In the genomic region with DNA sequence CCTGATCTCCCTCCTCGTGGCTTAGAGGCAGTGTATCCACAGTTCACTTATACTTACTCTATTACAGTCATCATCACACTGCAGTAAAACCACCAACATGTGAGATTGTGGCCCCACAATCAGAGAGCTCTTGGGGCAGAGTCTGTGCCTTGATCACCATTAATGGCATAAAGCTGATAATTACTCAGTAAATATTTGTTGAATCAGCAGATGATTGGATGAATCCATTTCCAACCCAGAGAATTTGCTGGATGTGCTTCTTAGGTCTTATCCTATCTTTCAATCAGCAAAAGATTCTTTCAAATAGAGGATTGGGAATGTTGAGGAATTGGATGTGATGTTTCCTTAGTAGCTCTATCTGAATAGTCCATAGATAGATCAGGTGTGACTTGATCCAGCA, we compare ENCODE assay signal across 3 cellular contexts.
A peak's percentile ranks its signal among the peaks of the same experiment; 100 is the strongest.
TF ChIP-seq lines count a peak whose summit lies in the region.

No MANE protein-coding gene starts in this region.

TF ChIP-seq in A549, 52 proteins besides CTCF, POLR2A, EP300 and RAD21:
- TF ChIP-seq CHD2 (IDR thresholded peaks at IDR 0.05; ENCODE audit: low read length, partially characterized antibody) (no peak), NFE2L2 (conservative IDR thresholded peaks at IDR 0.05; ENCODE audit: low read length) (no peak), ZC3H11A (IDR thresholded peaks at IDR 0.05) (no peak), MAFK (IDR thresholded peaks at IDR 0.05; ENCODE audit: partially characterized antibody) (peak; percentile 73), CHD4 (IDR thresholded peaks at IDR 0.05; ENCODE audit: borderline replicate concordance) (no peak)

TF ChIP-seq in IMR-90, 13 proteins besides CTCF, POLR2A, EP300 and RAD21:
- TF ChIP-seq MXI1 (IDR thresholded peaks at IDR 0.05; ENCODE audit: borderline replicate concordance, low read depth, low read length) (no peak), MAFK (IDR thresholded peaks at IDR 0.05; ENCODE audit: low read depth, low read length) (0 out of 2 replicates have a peak, but pooled peaks have one; percentile 9)
TF ChIP-seq in IMR-90: peak in this region for 1.

TF ChIP-seq in K562, 482 proteins besides CTCF, POLR2A, EP300 and RAD21 (continued from another document):
- peak; percentile 51; the same call in 1 of the 2 replicates for TF ChIP-seq C11orf30 (IDR thresholded peaks at IDR 0.05; ENCODE audit: low read depth)
- TF ChIP-seq SMARCA5 (IDR thresholded peaks at IDR 0.05) = no peak
- peak; percentile 32 for TF ChIP-seq MAFG (tag; conservative IDR thresholded peaks at IDR 0.05)
- TF ChIP-seq, protein P1, sequence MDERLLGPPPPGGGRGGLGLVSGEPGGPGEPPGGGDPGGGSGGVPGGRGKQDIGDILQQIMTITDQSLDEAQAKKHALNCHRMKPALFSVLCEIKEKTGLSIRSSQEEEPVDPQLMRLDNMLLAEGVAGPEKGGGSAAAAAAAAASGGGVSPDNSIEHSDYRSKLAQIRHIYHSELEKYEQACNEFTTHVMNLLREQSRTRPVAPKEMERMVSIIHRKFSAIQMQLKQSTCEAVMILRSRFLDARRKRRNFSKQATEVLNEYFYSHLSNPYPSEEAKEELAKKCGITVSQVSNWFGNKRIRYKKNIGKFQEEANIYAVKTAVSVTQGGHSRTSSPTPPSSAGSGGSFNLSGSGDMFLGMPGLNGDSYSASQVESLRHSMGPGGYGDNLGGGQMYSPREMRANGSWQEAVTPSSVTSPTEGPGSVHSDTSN (CRISPR knock-in tag; IDR thresholded peaks at IDR 0.05; ENCODE audit: low read depth) = no peak
- TF ChIP-seq, protein P1 (tag; conservative IDR thresholded peaks at IDR 0.05; ENCODE audit: low read depth) = no peak
TF ChIP-seq in K562: peak in this region for 3.
